Comparison of ENCODE assay signal across 19 cellular contexts in the genomic region with DNA sequence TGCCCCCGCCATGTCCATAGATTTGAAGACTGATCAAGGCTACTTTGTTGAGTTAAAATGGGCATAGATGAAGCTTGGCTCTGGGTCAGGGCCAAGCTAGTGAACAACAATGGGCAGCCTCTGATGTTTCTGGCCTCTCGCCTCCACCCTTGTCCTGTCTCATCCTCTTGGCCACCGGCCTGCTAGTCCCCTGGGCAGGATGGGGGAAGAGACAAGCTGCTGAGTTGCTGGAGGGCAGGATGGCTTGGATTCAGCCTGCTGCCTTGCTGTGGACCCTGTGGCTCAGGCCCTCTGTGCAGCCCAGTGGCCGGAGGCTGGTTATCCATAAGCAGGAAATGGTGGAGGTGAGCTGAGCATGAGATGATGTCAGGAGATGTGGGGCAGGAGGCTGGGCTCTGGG.
DNase-seq lines count a peak whose midpoint lies in the region; ATAC-seq, FAIRE-seq and TF ChIP-seq lines count a peak whose summit lies in the region.
"Had no signal": no experiment of that assay in that cellular context is flagged by ENCODE, and none has a peak within 500 bp of the region (broad histone marks: within the 10 kb centered on the region; RNA-seq: fewer than 3 reads in every experiment).

No MANE protein-coding gene starts in this region.

- no peaks in the 10 kb centered on the region for H3K9me3 Mint-ChIP-seq in MCF 10A (ENCODE audit: unreplicated experiment)
- H3K9me3 Mint-ChIP-seq: activated CD8-positive, alpha-beta T cell treated with anti-CD3 and anti-CD28 coated beads for 36 hours; activated T-cell treated with anti-CD3 and anti-CD28 coated beads, Interleukin-2, amount 50 U/mL, for 4 hours; stimulated activated naive CD8-positive, alpha-beta T cell treated with anti-CD3 and anti-CD28 coated beads, Interleukin-15, Interleukin-2, amounts not matched to agents 100 ng/mL and 50 ng/mL, for 24 hours had no signal

- no peak overlapping the region; the same call in 1 of the 2 replicates for H2BK5ac ChIP-seq in H1 (ENCODE audit: low read depth, low read length)

- CTCF ChIA-PET in MCF 10A (lab: Yijun Ruan, JAX) (no interaction called here), H1 (lab: Charles Lee; ENCODE audit: partially characterized antibody) (interaction anchor here (0.8 to 13.2 kb wide), 12 partner anchors 11 to 163 kb away, joined by 3 to 158 read pairs (median 6); no protein-coding TSS in a partner anchor), PC-3 (lab: Charles Lee) (no interaction called here)

- H3K36me3 Mint-ChIP-seq in MCF 10A (ENCODE audit: insufficient read depth, unreplicated experiment) = no peaks in the 10 kb centered on the region

- no peak overlapping the region for H2BK12ac ChIP-seq in H1 (ENCODE audit: low read depth, low read length)

- peaks cover 3% of the 10 kb centered on the region; the same call in 1 of the 2 replicates for H3K23me2 ChIP-seq in H1 (ENCODE audit: low read depth, low read length)

- H3K18ac ChIP-seq in H1 (ENCODE audit: extremely low read depth, low read length) = peak overlapping the region; percentile 76; the same call in 1 of the 2 replicates

- H3K23ac ChIP-seq in H1 (ENCODE audit: insufficient read length) = no peak overlapping the region

- no peak overlapping the region for H3K27ac Mint-ChIP-seq in MCF 10A (ENCODE audit: low read depth, unreplicated experiment)
- H3K27ac Mint-ChIP-seq: activated CD8-positive, alpha-beta T cell treated with anti-CD3 and anti-CD28 coated beads for 36 hours; stimulated activated naive CD8-positive, alpha-beta T cell treated with anti-CD3 and anti-CD28 coated beads, Interleukin-15, Interleukin-2, amounts not matched to agents 100 ng/mL and 50 ng/mL, for 24 hours had no signal

- no peaks in the 10 kb centered on the region for H3K27me3 Mint-ChIP-seq in MCF 10A (ENCODE audit: insufficient read depth, unreplicated experiment)
- H3K27me3 Mint-ChIP-seq: activated CD8-positive, alpha-beta T cell treated with anti-CD3 and anti-CD28 coated beads for 36 hours; stimulated activated naive CD8-positive, alpha-beta T cell treated with anti-CD3 and anti-CD28 coated beads, Interleukin-15, Interleukin-2, amounts not matched to agents 100 ng/mL and 50 ng/mL, for 24 hours had no signal

- peaks cover 1% of the 10 kb centered on the region for H3K4me1 Mint-ChIP-seq in MCF 10A (ENCODE audit: insufficient read depth, unreplicated experiment)

- no peaks in the 10 kb centered on the region for H3F3A ChIP-seq in PC-3 (ENCODE audit: low read length, unreplicated experiment)

- DNase-seq in breast epithelium (ENCODE audit: low spot score in 2 of 2) = peak in 1 of 2 donors; percentile 56
- DNase-seq in MCF 10A (ENCODE audit: unreplicated experiment) = no peak
- DNase-seq in H1 (ENCODE audit: low read depth in 1 of 2, low spot score in 2 of 2) = no peak
- DNase-seq in midbrain (lab: John Stamatoyannopoulos, UW) = peak; percentile 56
- DNase-seq in upper lobe of right lung = peak; percentile 47
- DNase-seq in KG1 (lab: John Stamatoyannopoulos, UW) = no peak
- no peak for DNase-seq in PC-3
- DNase-seq: 8988T; activated CD8-positive, alpha-beta T cell treated with anti-CD3 and anti-CD28 coated beads for 36 hours; activated T-cell treated with anti-CD3 and anti-CD28 coated beads, Interleukin-2, amount 50 U/mL, for 4 hours; effector memory CD4-positive, alpha-beta T cell; left cardiac atrium; NCI-H82; psoas muscle; RPMI8226; WERI-Rb-1 had no signal

- no peak for ATAC-seq in upper lobe of right lung
- no peak for ATAC-seq in GM19035 (IDR thresholded peaks at IDR 0.05; ENCODE audit: unreplicated experiment)
- ATAC-seq in PC-3 = no peak
- ATAC-seq: activated CD8-positive, alpha-beta T cell treated with anti-CD3 and anti-CD28 coated beads for 36 hours; activated T-cell treated with anti-CD3 and anti-CD28 coated beads, Interleukin-2, amount 50 U/mL, for 4 hours; left cardiac atrium; psoas muscle had no signal

- TF ChIP-seq RAD21 in H1 (IDR thresholded peaks at IDR 0.05 in 1 of 2, conservative IDR thresholded peaks at IDR 0.05 in 1 of 2; ENCODE audit: low read depth in 2 of 2, low read length in 2 of 2) = no peak

- 85% methylated on average over 4 of the region's 4 CpGs; no CpG with 5 or more reads in 1 of the 2 experiments for WGBS in H1 (ENCODE audit: extremely low coverage in 1 of 2, insufficient coverage in 1 of 2, insufficient read length in 1 of 2, insufficient replicate concordance in 2 of 2, low coverage in 1 of 2, low lambda C conversion rate in 2 of 2, missing lambda C conversion rate in 1 of 2), 2 experiments

- H2AK5ac ChIP-seq in H1 (ENCODE audit: low read depth, low read length) = no peak overlapping the region

- no peak overlapping the region for H2AFZ ChIP-seq in H1 (ENCODE audit: low read length)
- H2AFZ ChIP-seq in PC-3 (ENCODE audit: low read length) = no peak overlapping the region

- intact Hi-C loops in breast epithelium (cut with DNase I; ENCODE audit: low total_unique reads) (no loop called here), MCF 10A (cut with micrococcal nuclease) (no loop called here), upper lobe of right lung (cut with DNase I) (no loop called here), PC-3 (cut with micrococcal nuclease) (no loop called here)

- no peak overlapping the region for H2BK20ac ChIP-seq in H1 (ENCODE audit: low read length)

- no peaks in the 10 kb centered on the region for H3K9me2 ChIP-seq in PC-3 (replicated peaks; ENCODE audit: low read length)

- no peak for TF ChIP-seq CTCF in breast epithelium (IDR thresholded peaks at IDR 0.05)
- TF ChIP-seq CTCF in MCF 10A (IDR thresholded peaks at IDR 0.05; ENCODE audit: unreplicated experiment) = no peak
- no peak for TF ChIP-seq CTCF in H1 (IDR thresholded peaks at IDR 0.05; ENCODE audit: control extremely low read depth in 1 of 3, insufficient read depth in 1 of 3, low read depth in 1 of 3, low read length in 3 of 3)
- TF ChIP-seq CTCF in upper lobe of right lung (IDR thresholded peaks at IDR 0.05) = no peak
- TF ChIP-seq CTCF in PC-3 (conservative IDR thresholded peaks at IDR 0.05; ENCODE audit: low read depth, low read length) = no peak

- no TSS peak for BruUV-seq in MCF 10A (replicated peaks; lab: Mats Ljungman, UMichigan)
- no TSS peak for BruUV-seq in PC-3 (replicated peaks; lab: Mats Ljungman, UMichigan)

- H3K56ac ChIP-seq in H1 (replicated peaks; ENCODE audit: insufficient read length, low read depth, low read length) = no peak overlapping the region

- H3K27me3 ChIP-seq in breast epithelium (no peaks in the 10 kb centered on the region), H1 (replicated peaks in 1 of 4; ENCODE audit: control insufficient read depth in 3 of 4, extremely low read depth in 1 of 4, insufficient read depth in 3 of 4, low read length in 3 of 4) (no peaks in the 10 kb centered on the region), upper lobe of right lung (no peaks in the 10 kb centered on the region), PC-3 (ENCODE audit: low read length) (no peaks in the 10 kb centered on the region)

- no peak overlapping the region for H3K4me2 ChIP-seq in H1 (ENCODE audit: insufficient read depth in 1 of 2, low read depth in 2 of 2, low read length in 2 of 2)
- no peak overlapping the region for H3K4me2 ChIP-seq in PC-3 (ENCODE audit: low read length)

- peaks cover 16% of the 10 kb centered on the region for H3K79me1 ChIP-seq in H1 (ENCODE audit: low read depth, low read length)

- peaks cover 0 to 41% of the 10 kb centered on the region in 2 experiments; a peak in 1 of 4 replicates for H3K79me2 ChIP-seq in H1 (ENCODE audit: control insufficient read depth in 1 of 2, insufficient read depth in 2 of 2, low read length in 2 of 2)
- no peaks in the 10 kb centered on the region for H3K79me2 ChIP-seq in PC-3 (ENCODE audit: low read length)

- H3K4me3 ChIP-seq in breast epithelium (no peak overlapping the region), H1 (ENCODE audit: extremely low read depth in 1 of 4, insufficient read depth in 2 of 4, low read depth in 3 of 4, low read length in 4 of 4) (no peak overlapping the region), upper lobe of right lung (no peak overlapping the region), PC-3 (ENCODE audit: low read length) (no peak overlapping the region)
- H3K4me3 ChIP-seq: psoas muscle had no signal

- H3K36me3 ChIP-seq in breast epithelium (no peaks in the 10 kb centered on the region), H1 (ENCODE audit: control insufficient read depth in 2 of 4, insufficient read depth in 4 of 4, low read length in 3 of 4) (no peaks in the 10 kb centered on the region; a peak in 1 of 8 replicates), upper lobe of right lung (no peaks in the 10 kb centered on the region), PC-3 (ENCODE audit: low read depth, low read length) (no peaks in the 10 kb centered on the region)
- H3K36me3 ChIP-seq: WERI-Rb-1 had no signal

- H3K14ac ChIP-seq in H1 (ENCODE audit: insufficient read length) = no peak overlapping the region

- H2BK15ac ChIP-seq in H1 (ENCODE audit: low read length) = no peak overlapping the region

- peak overlapping the region; percentile 87 for H3K4ac ChIP-seq in H1 (replicated peaks; ENCODE audit: insufficient read length, low read depth, low read length)

- POLR2A ChIA-PET in MCF 10A (lab: Yijun Ruan, JAX) = no interaction called here
- POLR2A ChIA-PET in H1 (lab: Charles Lee; ENCODE audit: partially characterized antibody) = interaction anchor here (0.6 to 2.3 kb wide), 6 partner anchors 10 to 217 kb away, joined by 3 to 7 read pairs (median 3); no protein-coding TSS in a partner anchor
- POLR2A ChIA-PET in PC-3 (lab: Charles Lee; ENCODE audit: unreplicated experiment) = no interaction called here

- H4K91ac ChIP-seq in H1 (replicated peaks; ENCODE audit: insufficient read length, low read length) = peak overlapping the region; percentile 33

- no peak overlapping the region for H2BK120ac ChIP-seq in H1 (replicated peaks; ENCODE audit: low read depth, low read length)

- H4K20me1 ChIP-seq in H1 (replicated peaks in 1 of 2; ENCODE audit: control insufficient read depth in 1 of 2, insufficient read depth in 2 of 2, low read length in 2 of 2) (peaks cover 16 to 25% of the 10 kb centered on the region in 2 experiments), PC-3 (ENCODE audit: low read length) (no peaks in the 10 kb centered on the region)

- H3K9me3 ChIP-seq in breast epithelium = no peaks in the 10 kb centered on the region
- no peaks in the 10 kb centered on the region for H3K9me3 ChIP-seq in H1 (ENCODE audit: insufficient read depth in 2 of 2, low read depth in 1 of 2, low read length in 1 of 2)
- no peaks in the 10 kb centered on the region for H3K9me3 ChIP-seq in upper lobe of right lung
- H3K9me3 ChIP-seq in PC-3 (ENCODE audit: low read length) = no peaks in the 10 kb centered on the region
- H3K9me3 ChIP-seq: psoas muscle had no signal

- H3K4me1 ChIP-seq in breast epithelium (no peaks in the 10 kb centered on the region), H1 (replicated peaks in 1 of 4; ENCODE audit: control insufficient read depth in 3 of 4, insufficient read depth in 4 of 4, low read length in 3 of 4) (peaks cover 5 to 33% (median 24%) of the 10 kb centered on the region in 4 experiments), upper lobe of right lung (no peaks in the 10 kb centered on the region), PC-3 (ENCODE audit: insufficient read depth, low read length) (peaks cover 3% of the 10 kb centered on the region)
- H3K4me1 ChIP-seq: psoas muscle had no signal

- TF ChIP-seq POLR2A in breast epithelium (IDR thresholded peaks at IDR 0.05) = no peak
- no peak for TF ChIP-seq POLR2A in H1 (IDR thresholded peaks at IDR 0.05; ENCODE audit: control extremely low read depth in 1 of 2, low read depth in 2 of 2, low read length in 2 of 2)

- no peak overlapping the region for H4K5ac ChIP-seq in H1 (ENCODE audit: insufficient read length, low read depth, low read length)

- H3K4me3 Mint-ChIP-seq in MCF 10A (ENCODE audit: unreplicated experiment) = no peak overlapping the region
- H3K4me3 Mint-ChIP-seq: activated CD8-positive, alpha-beta T cell treated with anti-CD3 and anti-CD28 coated beads for 36 hours; activated T-cell treated with anti-CD3 and anti-CD28 coated beads, Interleukin-2, amount 50 U/mL, for 4 hours; stimulated activated naive CD8-positive, alpha-beta T cell treated with anti-CD3 and anti-CD28 coated beads, Interleukin-15, Interleukin-2, amounts not matched to agents 100 ng/mL and 50 ng/mL, for 24 hours had no signal

- H4K8ac ChIP-seq in H1 (ENCODE audit: extremely low read depth, insufficient read depth, low read length) = no peak overlapping the region

- TF ChIP-seq EP300 in H1 (IDR thresholded peaks at IDR 0.05; ENCODE audit: borderline replicate concordance in 1 of 2, low read depth in 2 of 2, low read length in 2 of 2) = no peak

- no peak overlapping the region for H3K9ac ChIP-seq in H1 (replicated peaks in 1 of 4; ENCODE audit: extremely low read depth in 1 of 4, low read depth in 3 of 4, low read length in 3 of 4)
- no peak overlapping the region for H3K9ac ChIP-seq in PC-3 (ENCODE audit: low read length)

- FAIRE-seq in H1 (lab: Jason Lieb, UNC) = no peak

- peak overlapping the region; percentile 68 to 82 for H3K27ac ChIP-seq in breast epithelium
- peak overlapping the region; percentile 17; the same call in 1 of the 2 replicates for H3K27ac ChIP-seq in H1 (ENCODE audit: low read depth, low read length)
- H3K27ac ChIP-seq in upper lobe of right lung = no peak overlapping the region
- H3K27ac ChIP-seq in PC-3 (ENCODE audit: low read length) = no peak overlapping the region
- H3K27ac ChIP-seq: C4-2B, psoas muscle, WERI-Rb-1 had no signal

Comparison
In these comparisons a context has a peak if more than half of its experiments do, and no peak if none do; other contexts are left out.
1. DNase-seq: peak in midbrain (single experiment) and upper lobe of right lung (single experiment); none in MCF 10A (single experiment), H1 (0 of 2), KG1 (single experiment) and PC-3 (single experiment).
2. H3K27ac ChIP-seq: peak in breast epithelium (2 of 2) and H1 (single experiment); none in upper lobe of right lung (single experiment) and PC-3 (single experiment).